In genomic region chr1:9960705-9961562, GRCh38 we compare ENCODE assay signal across 10 cellular contexts. TPM values are rescaled to one million over a fixed set of nuclear protein-coding genes. Genes with fewer than 3 reads are reported as not detected.
DNase-seq lines count a peak whose midpoint lies in the region; ATAC-seq and TF ChIP-seq lines count a peak whose summit lies in the region.
"Had no signal": no experiment of that assay in that cellular context is flagged by ENCODE, and none has a peak within 500 bp of the region (broad histone marks: within the 10 kb centered on the region; RNA-seq: fewer than 3 reads in every experiment).

No MANE protein-coding gene starts in this region.

- H4K20me1 ChIP-seq in DND-41 (ENCODE audit: insufficient read depth, low read length) (no peaks in the 10 kb centered on the region), PC-9 (ENCODE audit: insufficient read depth) (no peaks in the 10 kb centered on the region)

- H3K4me2 ChIP-seq in DND-41 (ENCODE audit: insufficient read depth, low read length) (no peak overlapping the region), PC-9 (no peak overlapping the region)

- no peak overlapping the region for H3K27ac ChIP-seq in DND-41 (ENCODE audit: low read length)
- no peak overlapping the region for H3K27ac ChIP-seq in PC-9
- H3K27ac ChIP-seq: skin epidermis had no signal

- BruUV-seq in PC-9 (replicated peaks; lab: Mats Ljungman, UMichigan): no TSS peak

- H3F3A ChIP-seq in PC-9 (ENCODE audit: insufficient read depth, low read depth): no peaks in the 10 kb centered on the region

- H3K4me3 ChIP-seq in DND-41 (ENCODE audit: low read depth in 1 of 2, low read length in 2 of 2) (no peak overlapping the region), PC-9 (no peak overlapping the region)
- H3K4me3 ChIP-seq: skin epidermis had no signal

- intact Hi-C loops in PC-9 (cut with micrococcal nuclease; ENCODE audit: unreplicated experiment): no loop called here

- peak; percentile 34 for DNase-seq in DND-41
- DNase-seq in NCI-H524 treated with DMSO at 0.1 percent for 48 hours (lab: John Stamatoyannopoulos, UW): peak; percentile 95
- peak; percentile 52 for DNase-seq in iPS-NIHi7 (ENCODE audit: extremely low spot score)
- no peak for DNase-seq in NCI-H2081 treated with DMSO at 0.1 percent for 48 hours (lab: John Stamatoyannopoulos, UW)
- DNase-seq in MV-4-11 (lab: John Stamatoyannopoulos, UW): no peak
- no peak for DNase-seq in putamen (ENCODE audit: low spot score)
- DNase-seq in PC-9: no peak
- DNase-seq: activated CD4-positive, alpha-beta T cell treated with anti-CD3 and anti-CD28 coated beads, Interleukin-2, amount 50 U/mL, for 4 hours had no signal

- no peak overlapping the region for H2AFZ ChIP-seq in DND-41 (ENCODE audit: low read depth, low read length)
- H2AFZ ChIP-seq in PC-9: no peak overlapping the region

- H3K27me3 ChIP-seq in DND-41 (ENCODE audit: insufficient read depth, low read length, poor library complexity) (no peaks in the 10 kb centered on the region), PC-9 (ENCODE audit: insufficient read depth, low read depth) (no peaks in the 10 kb centered on the region)

- H3K9me2 ChIP-seq in PC-9 (ENCODE audit: insufficient read depth): no peaks in the 10 kb centered on the region

- no peak overlapping the region for H3K9ac ChIP-seq in DND-41 (ENCODE audit: low read depth, low read length)

- CTCF ChIA-PET in PC-9 (lab: Charles Lee): interaction anchor here (0.6 kb wide), 1 partner anchor 47 kb away, joined by 9 read pairs; no protein-coding TSS in a partner anchor

- no peaks in the 10 kb centered on the region for H3K4me1 ChIP-seq in DND-41 (ENCODE audit: insufficient read depth, low read length)
- H3K4me1 ChIP-seq in PC-9 (replicated peaks; ENCODE audit: insufficient read depth): no peaks in the 10 kb centered on the region

- H3K79me2 ChIP-seq in DND-41 (ENCODE audit: insufficient read depth, low read length) (no peaks in the 10 kb centered on the region), PC-9 (ENCODE audit: low read depth) (no peaks in the 10 kb centered on the region)

- ATAC-seq in DND-41 (ENCODE audit: insufficient read depth, low read depth) (peak; percentile 49), HG02759 (IDR thresholded peaks at IDR 0.05; ENCODE audit: unreplicated experiment) (peak; percentile 47)

- H3K9me3 ChIP-seq in DND-41 (ENCODE audit: insufficient read depth, low read length, severe bottlenecking) (no peaks in the 10 kb centered on the region), PC-9 (ENCODE audit: insufficient read depth, low read depth) (no peaks in the 10 kb centered on the region)

- no peaks in the 10 kb centered on the region for H3K36me3 ChIP-seq in DND-41 (ENCODE audit: insufficient read depth, low read length)
- H3K36me3 ChIP-seq in PC-9 (ENCODE audit: low read depth): no peaks in the 10 kb centered on the region

- POLR2A ChIA-PET in PC-9 (lab: Charles Lee; ENCODE audit: unreplicated experiment): interaction anchor here (0.6 kb wide), 1 partner anchor 48 kb away, joined by 5 read pairs; no protein-coding TSS in a partner anchor

- TF ChIP-seq CTCF in DND-41 (IDR thresholded peaks at IDR 0.05; ENCODE audit: borderline replicate concordance, extremely low read depth, low read length, poor library complexity, severe bottlenecking) (no peak), PC-9 (conservative IDR thresholded peaks at IDR 0.05) (no peak)

RNA-seq across cellular contexts. Expression of gene NMNAT1, which starts 17.7 kb away (rescaled TPM):
- 10.1 and 13.4 TPM in 2 replicates for total RNA-seq in PC-9 (2021)

RNA-seq across cellular contexts. Expression of gene LZIC, which starts 17.7 kb away (rescaled TPM):
- 27.4 and 33.5 TPM in 2 replicates for total RNA-seq in PC-9 (2021)

RNA-seq across cellular contexts. Expression of gene RBP7, which starts 36.1 kb away (rescaled TPM):
- total RNA-seq in PC-9 (2021): 0.61 and 1.8 TPM in 2 replicates

RNA-seq across cellular contexts. Expression of gene CTNNBIP1, which starts 50.9 kb away (rescaled TPM):
- 58.9 and 70.5 TPM in 2 replicates for total RNA-seq in PC-9 (2021)

Comparison
In these comparisons a context has a peak if more than half of its experiments do, and no peak if none do; other contexts are left out.
1. DNase-seq: peak in DND-41 (single experiment), NCI-H524 treated with DMSO at 0.1 percent for 48 hours (single experiment) and iPS-NIHi7 (single experiment); none in NCI-H2081 treated with DMSO at 0.1 percent for 48 hours (single experiment), MV-4-11 (single experiment), putamen (single experiment) and PC-9 (0 of 2).